ENCODE assay signal across 23 cellular contexts in genomic region chr12:103886398-103886797, GRCh38. TPM values are rescaled to one million over a fixed set of nuclear protein-coding genes. Genes with fewer than 3 reads are reported as not detected.
DNase-seq lines count a peak whose midpoint lies in the region; ATAC-seq and TF ChIP-seq lines count a peak whose summit lies in the region.
"Had no signal": no experiment of that assay in that cellular context is flagged by ENCODE, and none has a peak within 500 bp of the region (broad histone marks: within the 10 kb centered on the region; RNA-seq: fewer than 3 reads in every experiment).

No MANE protein-coding gene starts in this region.

- CTCF ChIA-PET in activated CD8-positive, alpha-beta T cell treated with anti-CD3 and anti-CD28 coated beads for 36 hours (lab: Charles Lee): interaction anchor here (2.0 kb wide), 1 partner anchor 49 kb away, joined by 6 read pairs; no protein-coding TSS in a partner anchor
- CTCF ChIA-PET in activated CD8-positive, alpha-beta T cell treated with anti-CD3 and anti-CD28 coated beads, Interleukin-2, amount 10 ng/mL, durations not matched to agents 7 days and 5 days (lab: Charles Lee): interaction anchor here (1.0 kb wide), 1 partner anchor 80 kb away, joined by 3 read pairs; no protein-coding TSS in a partner anchor

- H3K4me3 Mint-ChIP-seq in activated CD8-positive, alpha-beta T cell treated with anti-CD3 and anti-CD28 coated beads for 36 hours: no peak overlapping the region
- no peak overlapping the region for H3K4me3 Mint-ChIP-seq in activated CD8-positive, alpha-beta T cell treated with anti-CD3 and anti-CD28 coated beads, Interleukin-2, amount 10 ng/mL, durations not matched to agents 7 days and 5 days
- no peak overlapping the region for H3K4me3 Mint-ChIP-seq in stimulated activated memory B cell treated with anti-CD40 and anti-IgM and Interleukin-4, amounts not matched to agents 10 μg/mL and 1 μg/mL and 100 μg/mL, for 72 hours
- H3K4me3 Mint-ChIP-seq: CD14-positive monocyte; CD4-positive, alpha-beta T cell; GM23338; H9 had no signal

- no peak for DNase-seq in activated CD8-positive, alpha-beta T cell treated with anti-CD3 and anti-CD28 coated beads for 36 hours
- DNase-seq in activated CD8-positive, alpha-beta T cell treated with anti-CD3 and anti-CD28 coated beads, Interleukin-2, amount 10 ng/mL, durations not matched to agents 7 days and 5 days: no peak
- DNase-seq in GM12865 (ENCODE audit: low read depth) (peak; percentile 35), psoas muscle (no peak), NCI-H1930 (lab: John Stamatoyannopoulos, UW) (no peak), T-helper 1 cell (no peak)
- DNase-seq: 8988T; ACHN; AML-193; BE2C; Calu3; CD4-positive, alpha-beta T cell; COR-L47; DMS53; DMS79 treated with DMSO at 0.1 percent for 48 hours; GF-D8; H9 had no signal

- no peaks in the 10 kb centered on the region for H3K36me3 Mint-ChIP-seq in activated CD8-positive, alpha-beta T cell treated with anti-CD3 and anti-CD28 coated beads for 36 hours (ENCODE audit: low read depth)
- H3K36me3 Mint-ChIP-seq in activated CD8-positive, alpha-beta T cell treated with anti-CD3 and anti-CD28 coated beads, Interleukin-2, amount 10 ng/mL, durations not matched to agents 7 days and 5 days (ENCODE audit: low read depth): no peaks in the 10 kb centered on the region
- peaks cover 10% of the 10 kb centered on the region for H3K36me3 Mint-ChIP-seq in stimulated activated memory B cell treated with anti-CD40 and anti-IgM and Interleukin-4, amounts not matched to agents 10 μg/mL and 1 μg/mL and 100 μg/mL, for 72 hours
- H3K36me3 Mint-ChIP-seq: CD14-positive monocyte had no signal

- H3K36me3 ChIP-seq in psoas muscle (ENCODE audit: insufficient read depth in 1 of 2, low read depth in 1 of 2): no peaks in the 10 kb centered on the region
- H3K36me3 ChIP-seq: BE2C; BLaER1 treated with 17β-estradiol and CSF1 and Interleukin-3, amounts not matched to agents 10 nM and 100 nM had no signal

- H3K4me1 Mint-ChIP-seq in activated CD8-positive, alpha-beta T cell treated with anti-CD3 and anti-CD28 coated beads for 36 hours (ENCODE audit: low read depth): peaks cover 33% of the 10 kb centered on the region
- peaks cover 16% of the 10 kb centered on the region for H3K4me1 Mint-ChIP-seq in activated CD8-positive, alpha-beta T cell treated with anti-CD3 and anti-CD28 coated beads, Interleukin-2, amount 10 ng/mL, durations not matched to agents 7 days and 5 days (ENCODE audit: low read depth)
- peaks cover 15% of the 10 kb centered on the region for H3K4me1 Mint-ChIP-seq in stimulated activated memory B cell treated with anti-CD40 and anti-IgM and Interleukin-4, amounts not matched to agents 10 μg/mL and 1 μg/mL and 100 μg/mL, for 72 hours

- intact Hi-C loops in activated CD8-positive, alpha-beta T cell treated with anti-CD3 and anti-CD28 coated beads for 36 hours (cut with micrococcal nuclease): no loop called here
- intact Hi-C loops in psoas muscle (cut with DNase I): no loop called here

- no peak overlapping the region for H3K4me3 ChIP-seq in GM12865 (ENCODE audit: low read depth, low read length)
- no peak overlapping the region for H3K4me3 ChIP-seq in psoas muscle
- H3K4me3 ChIP-seq: A549; BLaER1 treated with 17β-estradiol and CSF1 and Interleukin-3, amounts not matched to agents 10 nM and 100 nM; GM23338 had no signal

- H3K4me1 ChIP-seq in psoas muscle: no peaks in the 10 kb centered on the region
- H3K4me1 ChIP-seq: BE2C had no signal

- no peak overlapping the region for H3K27ac ChIP-seq in psoas muscle
- H3K27ac ChIP-seq: A549; BLaER1 treated with 17β-estradiol and CSF1 and Interleukin-3, amounts not matched to agents 10 nM and 100 nM had no signal

- peak overlapping the region; percentile 3 for H3K27ac Mint-ChIP-seq in activated CD8-positive, alpha-beta T cell treated with anti-CD3 and anti-CD28 coated beads for 36 hours
- no peak overlapping the region for H3K27ac Mint-ChIP-seq in activated CD8-positive, alpha-beta T cell treated with anti-CD3 and anti-CD28 coated beads, Interleukin-2, amount 10 ng/mL, durations not matched to agents 7 days and 5 days
- H3K27ac Mint-ChIP-seq in stimulated activated memory B cell treated with anti-CD40 and anti-IgM and Interleukin-4, amounts not matched to agents 10 μg/mL and 1 μg/mL and 100 μg/mL, for 72 hours: peak overlapping the region; percentile 10
- H3K27ac Mint-ChIP-seq: CD14-positive monocyte; CD4-positive, alpha-beta T cell; GM23338 had no signal

- WGBS in psoas muscle, 3 donors: 47 to 71% (median 68%) methylated on average over 3 of the region's 3 CpGs

- no peaks in the 10 kb centered on the region for H3K9me3 Mint-ChIP-seq in activated CD8-positive, alpha-beta T cell treated with anti-CD3 and anti-CD28 coated beads for 36 hours
- H3K9me3 Mint-ChIP-seq in activated CD8-positive, alpha-beta T cell treated with anti-CD3 and anti-CD28 coated beads, Interleukin-2, amount 10 ng/mL, durations not matched to agents 7 days and 5 days (ENCODE audit: insufficient read depth): no peaks in the 10 kb centered on the region
- no peaks in the 10 kb centered on the region for H3K9me3 Mint-ChIP-seq in stimulated activated memory B cell treated with anti-CD40 and anti-IgM and Interleukin-4, amounts not matched to agents 10 μg/mL and 1 μg/mL and 100 μg/mL, for 72 hours
- H3K9me3 Mint-ChIP-seq: CD14-positive monocyte; CD4-positive, alpha-beta T cell; H9 had no signal

- POLR2A ChIA-PET in activated CD8-positive, alpha-beta T cell treated with anti-CD3 and anti-CD28 coated beads for 36 hours (lab: Charles Lee): no interaction called here
- POLR2A ChIA-PET in activated CD8-positive, alpha-beta T cell treated with anti-CD3 and anti-CD28 coated beads, Interleukin-2, amount 10 ng/mL, durations not matched to agents 7 days and 5 days (lab: Charles Lee): no interaction called here

- TF ChIP-seq CTCF in activated CD8-positive, alpha-beta T cell treated with anti-CD3 and anti-CD28 coated beads for 36 hours (IDR thresholded peaks at IDR 0.05): no peak
- TF ChIP-seq CTCF in GM12865 (IDR thresholded peaks at IDR 0.05; ENCODE audit: insufficient read depth, low read depth, low read length, missing control alignments) (no peak), psoas muscle (IDR thresholded peaks at IDR 0.05) (no peak)

- H3K9me3 ChIP-seq in psoas muscle: no peaks in the 10 kb centered on the region
- H3K9me3 ChIP-seq: A549; BE2C; BLaER1 treated with 17β-estradiol and CSF1 and Interleukin-3, amounts not matched to agents 10 nM and 100 nM had no signal

- H3K27me3 Mint-ChIP-seq in activated CD8-positive, alpha-beta T cell treated with anti-CD3 and anti-CD28 coated beads for 36 hours: no peaks in the 10 kb centered on the region
- no peaks in the 10 kb centered on the region for H3K27me3 Mint-ChIP-seq in activated CD8-positive, alpha-beta T cell treated with anti-CD3 and anti-CD28 coated beads, Interleukin-2, amount 10 ng/mL, durations not matched to agents 7 days and 5 days (ENCODE audit: low read depth)
- H3K27me3 Mint-ChIP-seq in stimulated activated memory B cell treated with anti-CD40 and anti-IgM and Interleukin-4, amounts not matched to agents 10 μg/mL and 1 μg/mL and 100 μg/mL, for 72 hours: no peaks in the 10 kb centered on the region
- H3K27me3 Mint-ChIP-seq: CD4-positive, alpha-beta T cell had no signal

- peak; percentile 37 for ATAC-seq in activated CD8-positive, alpha-beta T cell treated with anti-CD3 and anti-CD28 coated beads for 36 hours
- ATAC-seq in activated CD8-positive, alpha-beta T cell treated with anti-CD3 and anti-CD28 coated beads, Interleukin-2, amount 10 ng/mL, durations not matched to agents 7 days and 5 days: no peak
- ATAC-seq in stimulated activated memory B cell treated with anti-CD40 and anti-IgM and Interleukin-4, amounts not matched to agents 10 μg/mL and 1 μg/mL and 100 μg/mL, for 72 hours: no peak
- ATAC-seq in psoas muscle: no peak
- ATAC-seq: A549, GM23338, HCT116 had no signal

- no peaks in the 10 kb centered on the region for H3K27me3 ChIP-seq in psoas muscle (ENCODE audit: insufficient read depth in 3 of 3, low read length in 2 of 3)
- H3K27me3 ChIP-seq: BE2C; BLaER1 treated with 17β-estradiol and CSF1 and Interleukin-3, amounts not matched to agents 10 nM and 100 nM had no signal

RNA-seq across cellular contexts. Expression of gene HSP90B1, which starts 43.8 kb away (rescaled TPM):
- total RNA-seq in activated CD8-positive, alpha-beta T cell treated with anti-CD3 and anti-CD28 coated beads for 36 hours: 100 to 1,000 TPM; 412 to 418 TPM
- 100 to 1,000 TPM; 336 to 343 TPM for total RNA-seq in activated CD8-positive, alpha-beta T cell treated with anti-CD3 and anti-CD28 coated beads, Interleukin-2, amount 10 ng/mL, durations not matched to agents 7 days and 5 days
- total RNA-seq in psoas muscle: 100 to 1,000 TPM in 3 of 4 donors, 10 to 100 TPM in 1; 85.7 to 137 (median 126) TPM
- 100 to 1,000 TPM; 118 to 238 (median 129) TPM for polyA plus RNA-seq in psoas muscle

RNA-seq across cellular contexts. Expression of gene NT5DC3, which starts 45.4 kb away (rescaled TPM):
- total RNA-seq in activated CD8-positive, alpha-beta T cell treated with anti-CD3 and anti-CD28 coated beads for 36 hours: 1 to 10 TPM; 8.6 to 9.4 TPM
- 1 to 10 TPM; 3.1 to 3.3 TPM for total RNA-seq in activated CD8-positive, alpha-beta T cell treated with anti-CD3 and anti-CD28 coated beads, Interleukin-2, amount 10 ng/mL, durations not matched to agents 7 days and 5 days
- total RNA-seq in psoas muscle: 10 to 100 TPM; 15.2 to 64.2 (median 19.5) TPM
- 10 to 100 TPM in 1 of 3 donors, 1 to 10 TPM in 2; 5.2 to 16.2 (median 7.3) TPM for polyA plus RNA-seq in psoas muscle
